30 cellular contexts compared by ENCODE assay signal in genomic region chr6:43763812-43764522, GRCh38.
"Had no signal": no experiment of that assay in that cellular context is flagged by ENCODE, and none has a peak within 500 bp of the region (broad histone marks: within the 10 kb centered on the region; RNA-seq: fewer than 3 reads in every experiment).

No MANE protein-coding gene starts in this region.

- H3K27ac Mint-ChIP-seq: activated CD8-positive, alpha-beta T cell treated with anti-CD3 and anti-CD28 coated beads for 36 hours; activated T-helper 17 cell treated with anti-CD3 and anti-CD28 coated beads, Interleukin-2, amount 50 U/mL, for 72 hours; dendritic cell treated with granulocyte-macrophage colony-stimulating factor and Interleukin-4, amounts not matched to agents 40 ng/mL and 50 ng/mL, for 4 days; naive B cell; stimulated activated effector memory CD8-positive, alpha-beta T cell treated with anti-CD3 and anti-CD28 coated beads, Interleukin-12 subunit alpha, Interleukin-12 subunit beta, amount 100 ng/mL, for 72 hours; stimulated activated naive CD8-positive, alpha-beta T cell treated with anti-CD3 and anti-CD28 coated beads, Interleukin-15, Interleukin-2, amounts not matched to agents 100 ng/mL and 50 ng/mL, for 24 hours; type B pancreatic cell had no signal

- H3K27me3 Mint-ChIP-seq: activated CD8-positive, alpha-beta T cell treated with anti-CD3 and anti-CD28 coated beads for 36 hours; activated T-helper 17 cell treated with anti-CD3 and anti-CD28 coated beads, Interleukin-2, amount 50 U/mL, for 72 hours had no signal

- H3K9me3 Mint-ChIP-seq: activated CD8-positive, alpha-beta T cell treated with anti-CD3 and anti-CD28 coated beads for 36 hours; activated T-cell treated with anti-CD3 and anti-CD28 coated beads, Interleukin-2, amount 50 U/mL, for 4 hours; activated T-helper 17 cell treated with anti-CD3 and anti-CD28 coated beads, Interleukin-2, amount 50 U/mL, for 72 hours; dendritic cell treated with granulocyte-macrophage colony-stimulating factor and Interleukin-4, amounts not matched to agents 40 ng/mL and 50 ng/mL, for 4 days; endodermal cell; naive B cell; stimulated activated effector memory CD8-positive, alpha-beta T cell treated with anti-CD3 and anti-CD28 coated beads, Interleukin-12 subunit alpha, Interleukin-12 subunit beta, amount 100 ng/mL, for 72 hours; stimulated activated naive CD8-positive, alpha-beta T cell treated with anti-CD3 and anti-CD28 coated beads, Interleukin-15, Interleukin-2, amounts not matched to agents 100 ng/mL and 50 ng/mL, for 24 hours; type B pancreatic cell had no signal

- H3K9me3 ChIP-seq: breast epithelium, heart left ventricle, left lung, right atrium auricular region, thoracic aorta, uterus had no signal

- H3K27ac ChIP-seq: breast epithelium, foreskin keratinocyte, heart left ventricle, left lung, parathyroid adenoma, right atrium auricular region, thoracic aorta, uterus had no signal

- DNase-seq: activated CD4-positive, alpha-beta T cell treated with anti-CD3 and anti-CD28 coated beads, Interleukin-2, amount 50 U/mL, for 1 hour; activated CD4-positive, CD25-positive, alpha-beta regulatory T cell treated with anti-CD3 and anti-CD28 coated beads, Interleukin-2, amount 50 U/mL, for 72 hours; activated CD8-positive, alpha-beta T cell treated with anti-CD3 and anti-CD28 coated beads for 36 hours; activated gamma-delta T cell treated with Interleukin-2 at 50 U/mL for 16 hours; activated naive CD4-positive, alpha-beta T cell treated with anti-CD3 and anti-CD28 coated beads, Interleukin-2, amount 50 U/mL, for 16 hours; activated T-cell treated with anti-CD3 and anti-CD28 coated beads, Interleukin-2, amount 50 U/mL, for 4 hours; amniotic stem cell; central memory CD4-positive, alpha-beta T cell; foreskin keratinocyte; heart left ventricle; left lung; mesendoderm; naive B cell; nucleus accumbens; stimulated activated CD4-positive, alpha-beta T cell treated with anti-CD3 and anti-CD28 coated beads, Interleukin-12 subunit alpha, Interleukin-12 subunit beta, amount 100 ng/mL, for 4 hours; stimulated activated CD4-positive, alpha-beta T cell treated with anti-CD3 and anti-CD28 coated beads, Interleukin-4, amount 100 ng/mL, for 1 hour; T-helper 2 cell; uterus had no signal

- ATAC-seq: activated CD8-positive, alpha-beta T cell treated with anti-CD3 and anti-CD28 coated beads for 36 hours; activated T-cell treated with anti-CD3 and anti-CD28 coated beads, Interleukin-2, amount 50 U/mL, for 4 hours; esophagus mucosa; foreskin keratinocyte; heart left ventricle; left lung; stimulated activated effector memory CD8-positive, alpha-beta T cell treated with anti-CD3 and anti-CD28 coated beads, Interleukin-12 subunit alpha, Interleukin-12 subunit beta, amount 100 ng/mL, for 72 hours had no signal

- H3K4me1 ChIP-seq: uterus had no signal

- H3K9ac ChIP-seq: parathyroid adenoma had no signal

- H2AFZ ChIP-seq: parathyroid adenoma had no signal

- H3K79me2 ChIP-seq: parathyroid adenoma had no signal

- H3K4me3 Mint-ChIP-seq: activated CD8-positive, alpha-beta T cell treated with anti-CD3 and anti-CD28 coated beads for 36 hours; activated T-cell treated with anti-CD3 and anti-CD28 coated beads, Interleukin-2, amount 50 U/mL, for 4 hours; activated T-helper 17 cell treated with anti-CD3 and anti-CD28 coated beads, Interleukin-2, amount 50 U/mL, for 72 hours; dendritic cell treated with granulocyte-macrophage colony-stimulating factor and Interleukin-4, amounts not matched to agents 40 ng/mL and 50 ng/mL, for 4 days; endodermal cell; naive B cell; stimulated activated effector memory CD8-positive, alpha-beta T cell treated with anti-CD3 and anti-CD28 coated beads, Interleukin-12 subunit alpha, Interleukin-12 subunit beta, amount 100 ng/mL, for 72 hours; stimulated activated naive CD8-positive, alpha-beta T cell treated with anti-CD3 and anti-CD28 coated beads, Interleukin-15, Interleukin-2, amounts not matched to agents 100 ng/mL and 50 ng/mL, for 24 hours; type B pancreatic cell had no signal

- H3K4me3 ChIP-seq: breast epithelium, heart left ventricle, left lung, lung, right atrium auricular region, thoracic aorta, uterus had no signal

- H3K27me3 ChIP-seq: breast epithelium, foreskin keratinocyte, heart left ventricle, left lung, right atrium auricular region, uterus had no signal

- H3K4me1 Mint-ChIP-seq: activated T-helper 17 cell treated with anti-CD3 and anti-CD28 coated beads, Interleukin-2, amount 50 U/mL, for 72 hours had no signal

- H3K36me3 ChIP-seq: breast epithelium, heart left ventricle, left lung, right atrium auricular region, thoracic aorta, uterus had no signal

- H3K36me3 Mint-ChIP-seq: naive B cell; stimulated activated effector memory CD8-positive, alpha-beta T cell treated with anti-CD3 and anti-CD28 coated beads, Interleukin-12 subunit alpha, Interleukin-12 subunit beta, amount 100 ng/mL, for 72 hours; type B pancreatic cell had no signal
